In genomic region chr7:132654150-132654549, GRCh38 we compare ENCODE assay signal across 8 cellular contexts.
A peak's percentile ranks its signal among the peaks of the same experiment; 100 is the strongest.
DNase-seq lines count a peak whose midpoint lies in the region; ATAC-seq lines count a peak whose summit lies in the region.

No MANE protein-coding gene starts in this region.

- H3K27ac Mint-ChIP-seq in CD4-positive, alpha-beta memory T cell: peak overlapping the region in 4 of 7 donors; percentile 16 to 90 (median 66)
- peak overlapping the region; percentile 55 for H3K27ac Mint-ChIP-seq in activated CD4-positive, alpha-beta memory T cell treated with anti-CD3 and anti-CD28 coated beads for 36 hours
- H3K27ac Mint-ChIP-seq in naive B cell: peak overlapping the region in 2 of 6 donors; percentile 55 to 85

- no peaks in the 10 kb centered on the region for H3K36me3 Mint-ChIP-seq in CD4-positive, alpha-beta memory T cell
- H3K36me3 Mint-ChIP-seq in activated CD4-positive, alpha-beta memory T cell treated with anti-CD3 and anti-CD28 coated beads for 36 hours: no peaks in the 10 kb centered on the region
- peaks cover 4 to 5% of the 10 kb centered on the region in 2 donors for H3K36me3 Mint-ChIP-seq in naive B cell

- intact Hi-C loops in CD4-positive, alpha-beta memory T cell (cut with micrococcal nuclease): loop anchor here (10.0 kb wide), 1 partner anchor 431 kb away; the partner anchor contains the start of gene CHCHD3
- intact Hi-C loops in activated CD4-positive, alpha-beta memory T cell treated with anti-CD3 and anti-CD28 coated beads for 36 hours (cut with micrococcal nuclease): loop anchor here (2.0 to 10.0 kb wide), 4 partner anchors 119 to 581 kb away; no protein-coding TSS in a partner anchor

- peaks cover 24 to 37% (median 29%) of the 10 kb centered on the region in 4 donors for H3K4me1 Mint-ChIP-seq in CD4-positive, alpha-beta memory T cell
- peaks cover 45% of the 10 kb centered on the region for H3K4me1 Mint-ChIP-seq in activated CD4-positive, alpha-beta memory T cell treated with anti-CD3 and anti-CD28 coated beads for 36 hours (ENCODE audit: low read depth)
- H3K4me1 Mint-ChIP-seq in naive B cell: peaks cover 23 to 37% (median 31%) of the 10 kb centered on the region in 3 donors

- H3K4me3 ChIP-seq in CD4-positive, alpha-beta memory T cell (ENCODE audit: low read length in 2 of 2): no peak overlapping the region

- no peaks in the 10 kb centered on the region for H3K9me3 ChIP-seq in CD4-positive, alpha-beta memory T cell (ENCODE audit: control insufficient read depth in 1 of 2, low read length in 2 of 2)

- peaks cover 25% of the 10 kb centered on the region for H3K4me1 ChIP-seq in CD4-positive, alpha-beta memory T cell (ENCODE audit: insufficient read depth, low read length)

- H3K9me3 Mint-ChIP-seq in CD4-positive, alpha-beta memory T cell: peaks cover 0 to 4% (median 1%) of the 10 kb centered on the region in 8 donors
- peaks cover 4% of the 10 kb centered on the region for H3K9me3 Mint-ChIP-seq in activated CD4-positive, alpha-beta memory T cell treated with anti-CD3 and anti-CD28 coated beads for 36 hours
- H3K9me3 Mint-ChIP-seq in naive B cell: peaks cover 6 to 30% (median 14%) of the 10 kb centered on the region in 7 donors

- no peaks in the 10 kb centered on the region for H3K27me3 ChIP-seq in CD4-positive, alpha-beta memory T cell (ENCODE audit: insufficient read depth, low read length)

- peak in 1 of 5 donors; percentile 17 for DNase-seq in CD4-positive, alpha-beta memory T cell
- peak; percentile 38 for DNase-seq in activated CD4-positive, alpha-beta memory T cell treated with anti-CD3 and anti-CD28 coated beads for 36 hours
- DNase-seq in naive B cell (peak; percentile 21), LoVo (ENCODE audit: low spot score) (no peak), ureter (ENCODE audit: low spot score) (no peak), NCI-H82 treated with DMSO at 0.1 percent for 48 hours (lab: John Stamatoyannopoulos, UW; ENCODE audit: unreplicated experiment) (no peak)

- H3K4me3 Mint-ChIP-seq in CD4-positive, alpha-beta memory T cell: peak overlapping the region in 7 of 8 donors; percentile 27 to 78 (median 70)
- H3K4me3 Mint-ChIP-seq in activated CD4-positive, alpha-beta memory T cell treated with anti-CD3 and anti-CD28 coated beads for 36 hours: no peak overlapping the region
- peak overlapping the region in 7 of 8 donors; percentile 7 to 72 (median 25) for H3K4me3 Mint-ChIP-seq in naive B cell

- no peaks in the 10 kb centered on the region for H3K36me3 ChIP-seq in CD4-positive, alpha-beta memory T cell (ENCODE audit: insufficient read depth, low read length)

- H3K27me3 Mint-ChIP-seq in CD4-positive, alpha-beta memory T cell: no peaks in the 10 kb centered on the region
- H3K27me3 Mint-ChIP-seq in activated CD4-positive, alpha-beta memory T cell treated with anti-CD3 and anti-CD28 coated beads for 36 hours: no peaks in the 10 kb centered on the region
- no peaks in the 10 kb centered on the region for H3K27me3 Mint-ChIP-seq in naive B cell

- POLR2A ChIA-PET in CD4-positive, alpha-beta memory T cell (lab: Charles Lee; ENCODE audit: partially characterized antibody): interaction anchor here (3.6 kb wide), 1 partner anchor 12 kb away, joined by 23 read pairs; no protein-coding TSS in a partner anchor
- POLR2A ChIA-PET in activated CD4-positive, alpha-beta memory T cell treated with anti-CD3 and anti-CD28 coated beads for 36 hours (lab: Charles Lee): no interaction called here

- CTCF ChIA-PET in CD4-positive, alpha-beta memory T cell (lab: Charles Lee; ENCODE audit: partially characterized antibody): interaction anchor here (0.9 to 2.2 kb wide), 3 partner anchors 12 to 780 kb away, joined by 3 to 10 read pairs (median 3); no protein-coding TSS in a partner anchor
- CTCF ChIA-PET in activated CD4-positive, alpha-beta memory T cell treated with anti-CD3 and anti-CD28 coated beads for 36 hours (lab: Charles Lee): interaction anchor here (0.6 to 2.2 kb wide), 10 partner anchors 12 to 379 kb away, joined by 3 to 8 read pairs (median 4); no protein-coding TSS in a partner anchor

- peak; percentile 61 for ATAC-seq in GM19035 (IDR thresholded peaks at IDR 0.05; ENCODE audit: unreplicated experiment)
- ATAC-seq in HG03196 (IDR thresholded peaks at IDR 0.05; ENCODE audit: unreplicated experiment): peak; percentile 82
- peak; percentile 71 to 72 for ATAC-seq in naive B cell (ENCODE audit: low read depth in 2 of 2)

- H3K27ac ChIP-seq in CD4-positive, alpha-beta memory T cell (ENCODE audit: low read depth, low read length): no peak overlapping the region

Comparison
In these comparisons a context has a peak if more than half of its experiments do, and no peak if none do; other contexts are left out.
1. DNase-seq: peak in activated CD4-positive, alpha-beta memory T cell treated with anti-CD3 and anti-CD28 coated beads for 36 hours (single experiment) and naive B cell (single experiment); none in LoVo (single experiment), ureter (single experiment) and NCI-H82 treated with DMSO at 0.1 percent for 48 hours (single experiment).
2. Peak in every context shown above with its lines, with median percentiles within 50 percentile points of each other: ATAC-seq.